8 cellular contexts compared by ENCODE assay signal in genomic region chr5:157596449-157596848, GRCh38. TPM values are rescaled to one million over a fixed set of nuclear protein-coding genes. Genes with fewer than 3 reads are reported as not detected.
DNase-seq lines count a peak whose midpoint lies in the region; ATAC-seq and TF ChIP-seq lines count a peak whose summit lies in the region.

No MANE protein-coding gene starts in this region.

- H3K4me2 ChIP-seq in MM.1S (ENCODE audit: low read depth, low read length) = peak overlapping the region; percentile 28; the same call in 1 of the 2 replicates

- peak overlapping the region; percentile 39; the same call in 1 of the 2 replicates for H3K27ac ChIP-seq in MM.1S (ENCODE audit: low read length)
- no peak overlapping the region for H3K27ac ChIP-seq in left lung
- no peak overlapping the region for H3K27ac ChIP-seq in endodermal cell (ENCODE audit: low read depth, low read length)

- H2AFZ ChIP-seq in MM.1S (ENCODE audit: low read length) = no peak overlapping the region

- H3K4me3 ChIP-seq in MM.1S (ENCODE audit: low read length) = no peak overlapping the region
- H3K4me3 ChIP-seq in left lung = no peak overlapping the region
- H3K4me3 ChIP-seq in endodermal cell (ENCODE audit: low read length) = no peak overlapping the region

- DNase-seq in MM.1S = peak; percentile 85
- no peak for DNase-seq in left lung
- no peak for DNase-seq in retina
- no peak for DNase-seq in NCI-H2081 treated with DMSO at 0.1 percent for 48 hours (lab: John Stamatoyannopoulos, UW)
- no peak for DNase-seq in endodermal cell
- no peak for DNase-seq in GF-D8 (lab: John Stamatoyannopoulos, UW)

- H4K20me1 ChIP-seq in MM.1S (ENCODE audit: insufficient read depth, low read length) = no peaks in the 10 kb centered on the region

- no peaks in the 10 kb centered on the region for H3K9me2 ChIP-seq in MM.1S (replicated peaks; ENCODE audit: insufficient read depth, low read length)

- ATAC-seq in GM18858 (IDR thresholded peaks at IDR 0.05; ENCODE audit: unreplicated experiment) (peak; percentile 71), GM21825 (IDR thresholded peaks at IDR 0.05; ENCODE audit: unreplicated experiment) (peak; percentile 82), left lung (peak; percentile 48)

- H3K27me3 ChIP-seq in MM.1S (replicated peaks; ENCODE audit: insufficient read depth, low read length) (no peaks in the 10 kb centered on the region; the same call in 1 of the 2 replicates), left lung (no peaks in the 10 kb centered on the region), endodermal cell (ENCODE audit: control insufficient read depth, insufficient read depth, low read length, poor library complexity, severe bottlenecking) (no peaks in the 10 kb centered on the region)

- H3K9ac ChIP-seq in MM.1S (ENCODE audit: low read length) (no peak overlapping the region), endodermal cell (ENCODE audit: extremely low read depth, low read length, poor library complexity, severe bottlenecking) (no peak overlapping the region)

- no peak overlapping the region for H3K27ac Mint-ChIP-seq in endodermal cell

- H3K27me3 Mint-ChIP-seq in endodermal cell (ENCODE audit: insufficient read depth) = no peaks in the 10 kb centered on the region

- H3K4me1 ChIP-seq in MM.1S (ENCODE audit: low read length) (peaks cover 43% of the 10 kb centered on the region), left lung (peaks cover 0 to 40% of the 10 kb centered on the region in 2 donors), endodermal cell (ENCODE audit: control insufficient read depth, insufficient read depth, low read length) (peaks cover 9% of the 10 kb centered on the region)

- H3K4me3 Mint-ChIP-seq in endodermal cell = no peak overlapping the region

- peaks cover 7% of the 10 kb centered on the region for H3K4me1 Mint-ChIP-seq in endodermal cell

- H3K36me3 ChIP-seq in MM.1S (replicated peaks; ENCODE audit: insufficient read depth, low read length) (no peaks in the 10 kb centered on the region), left lung (no peaks in the 10 kb centered on the region), endodermal cell (ENCODE audit: control insufficient read depth, insufficient read depth, low read length) (no peaks in the 10 kb centered on the region)

- no peak for TF ChIP-seq CTCF in MM.1S (IDR thresholded peaks at IDR 0.05; ENCODE audit: low read length)
- no peak for TF ChIP-seq CTCF in left lung (IDR thresholded peaks at IDR 0.05)
- TF ChIP-seq CTCF in endodermal cell (conservative IDR thresholded peaks at IDR 0.05) = no peak

- no peaks in the 10 kb centered on the region for H3K36me3 Mint-ChIP-seq in endodermal cell (ENCODE audit: low read depth)

- intact Hi-C loops in left lung (cut with DNase I) = no loop called here

- H3F3A ChIP-seq in MM.1S (ENCODE audit: insufficient read depth, low read length) = peaks cover 30% of the 10 kb centered on the region

- 92 to 100% methylated on average over 2 to 5 of the region's 5 CpGs for WGBS in endodermal cell (ENCODE audit: insufficient coverage in 1 of 2, insufficient read length in 1 of 2), 2 experiments

- H3K79me2 ChIP-seq in MM.1S (ENCODE audit: low read length) = no peaks in the 10 kb centered on the region

- peaks cover 2% of the 10 kb centered on the region for H3K9me3 Mint-ChIP-seq in endodermal cell

- no peaks in the 10 kb centered on the region for H3K9me3 ChIP-seq in MM.1S (replicated peaks; ENCODE audit: insufficient read depth, low read length)
- H3K9me3 ChIP-seq in left lung = no peaks in the 10 kb centered on the region
- peaks cover 13% of the 10 kb centered on the region for H3K9me3 ChIP-seq in endodermal cell (ENCODE audit: control insufficient read depth, low read length)

RNA-seq across cellular contexts. Expression of gene ADAM19, which starts 20.9 kb away (rescaled TPM):
- total RNA-seq in left lung (10 to 100 TPM; 17.1 to 20.8 TPM), endodermal cell (100 to 1,000 TPM in 1 of 2 donors, 10 to 100 TPM in 1; 96.1 to 119 TPM)
- polyA plus RNA-seq in endodermal cell (2013, experiment 1 of 2) = 46.1 TPM
- polyA plus RNA-seq in endodermal cell (2013, experiment 2 of 2) = 63.4 TPM

RNA-seq across cellular contexts. Expression of gene SOX30, which starts 55.8 kb away (rescaled TPM):
- total RNA-seq in left lung = under 1 TPM in 1 of 2 donors, not detected in 1; 0.15 TPM
- total RNA-seq in endodermal cell = under 1 TPM in 1 of 2 donors, not detected in 1; 0.48 TPM
- 0.07 TPM for polyA plus RNA-seq in endodermal cell (2013, experiment 1 of 2)
- 0.12 TPM for polyA plus RNA-seq in endodermal cell (2013, experiment 2 of 2)

Comparison
In these comparisons a context has a peak if more than half of its experiments do, and no peak if none do; other contexts are left out.
1. RNA of gene ADAM19, which starts 20.9 kb away (total RNA-seq): 96.1 to 119 TPM in endodermal cell; 17.1 to 20.8 TPM in left lung; every median in the first group is over 4 times any median in the second.
2. Peak in every context shown above with its lines, with median percentiles within 50 percentile points of each other: ATAC-seq.